In genomic region chr12:111780615-111781014, GRCh38 we compare ENCODE assay signal across 1 cellular context.
TF ChIP-seq lines count a peak whose summit lies in the region.

No MANE protein-coding gene starts in this region.

TF ChIP-seq in WTC11, 78 proteins besides CTCF, POLR2A, EP300 and RAD21 (continued from another document):
- TF ChIP-seq AR (CRISPR knock-in tag; IDR thresholded peaks at IDR 0.05) (no peak), CDX4 (CRISPR knock-in tag; IDR thresholded peaks at IDR 0.05; ENCODE audit: borderline replicate concordance) (no peak), MXD4 (CRISPR knock-in tag; IDR thresholded peaks at IDR 0.05; ENCODE audit: borderline replicate concordance) (no peak), JAZF1 (CRISPR knock-in tag; IDR thresholded peaks at IDR 0.05) (no peak)
